Comparison of ENCODE assay signal across 12 cellular contexts in genomic region chr19:38678217-38678890, GRCh38. TPM values are rescaled to one million over a fixed set of nuclear protein-coding genes. Genes with fewer than 3 reads are reported as not detected.
DNase-seq lines count a peak whose midpoint lies in the region; ATAC-seq and TF ChIP-seq lines count a peak whose summit lies in the region.
"Had no signal": no experiment of that assay in that cellular context is flagged by ENCODE, and none has a peak within 500 bp of the region (broad histone marks: within the 10 kb centered on the region; RNA-seq: fewer than 3 reads in every experiment).

No MANE protein-coding gene starts in this region.

- no peaks in the 10 kb centered on the region for H3K27me3 Mint-ChIP-seq in IgD-negative memory B cell
- H3K27me3 Mint-ChIP-seq: activated naive CD8-positive, alpha-beta T cell treated with anti-CD3 and anti-CD28 coated beads, Interleukin-2, amount 50 U/mL, for 24 hours; stimulated activated naive CD8-positive, alpha-beta T cell treated with anti-CD3 and anti-CD28 coated beads, Interleukin-15, Interleukin-2, amounts not matched to agents 100 ng/mL and 50 ng/mL, for 24 hours had no signal

- intact Hi-C loops in colonic mucosa (cut with DNase I), result no loop called here

- H3K27ac Mint-ChIP-seq in IgD-negative memory B cell, result peak overlapping the region; percentile 40 to 67 (median 59)
- H3K27ac Mint-ChIP-seq: activated naive CD8-positive, alpha-beta T cell treated with anti-CD3 and anti-CD28 coated beads, Interleukin-2, amount 50 U/mL, for 24 hours had no signal

- ATAC-seq in thoracic aorta (ENCODE audit: insufficient number of reproducible peaks, low FRiP score, low read depth) (no peak), GM19035 (IDR thresholded peaks at IDR 0.05; ENCODE audit: unreplicated experiment) (no peak)
- ATAC-seq: activated naive CD8-positive, alpha-beta T cell treated with anti-CD3 and anti-CD28 coated beads, Interleukin-2, amount 50 U/mL, for 24 hours; left lung had no signal

- H3K9me3 ChIP-seq in colonic mucosa (no peaks in the 10 kb centered on the region), mucosa of rectum (ENCODE audit: control insufficient read depth in 2 of 2, low read length in 2 of 2) (no peaks in the 10 kb centered on the region), thoracic aorta (no peaks in the 10 kb centered on the region)
- H3K9me3 ChIP-seq: left lung had no signal

- H3K9ac ChIP-seq in colonic mucosa (ENCODE audit: low read depth in 2 of 2, low read length in 2 of 2), result peak overlapping the region in 1 of 2 donors; percentile 66
- no peak overlapping the region for H3K9ac ChIP-seq in mucosa of rectum (ENCODE audit: low read depth in 1 of 2, low read length in 2 of 2)

- H3K36me3 Mint-ChIP-seq in IgD-negative memory B cell, result peaks cover 4% of the 10 kb centered on the region

- H3K27ac ChIP-seq in colonic mucosa (peak overlapping the region; percentile 24), mucosa of rectum (ENCODE audit: low read depth in 2 of 2, low read length in 2 of 2) (peak overlapping the region; percentile 73 to 75), thoracic aorta (peak overlapping the region; percentile 94 to 99)

- H3K4me1 Mint-ChIP-seq in IgD-negative memory B cell, result peaks cover 48 to 62% (median 50%) of the 10 kb centered on the region in 3 donors

- peak overlapping the region in 2 of 4 donors; percentile 60 to 73 for H3K4me3 Mint-ChIP-seq in IgD-negative memory B cell
- H3K4me3 Mint-ChIP-seq: activated naive CD8-positive, alpha-beta T cell treated with anti-CD3 and anti-CD28 coated beads, Interleukin-2, amount 50 U/mL, for 24 hours; stimulated activated naive CD8-positive, alpha-beta T cell treated with anti-CD3 and anti-CD28 coated beads, Interleukin-15, Interleukin-2, amounts not matched to agents 100 ng/mL and 50 ng/mL, for 24 hours had no signal

- no peak for DNase-seq in colonic mucosa
- no peak for DNase-seq in thoracic aorta (ENCODE audit: low spot score)
- no peak for DNase-seq in epidermal melanocyte (ENCODE audit: insufficient read length, low spot score)
- DNase-seq in anterior cingulate cortex (lab: John Stamatoyannopoulos, UW), result no peak
- DNase-seq in AML-193 (lab: John Stamatoyannopoulos, UW), result no peak
- DNase-seq: activated naive CD8-positive, alpha-beta T cell treated with anti-CD3 and anti-CD28 coated beads, Interleukin-2, amount 50 U/mL, for 24 hours; GF-D8; left lung had no signal

- H3K4me1 ChIP-seq in colonic mucosa (peaks cover 21% of the 10 kb centered on the region), mucosa of rectum (ENCODE audit: control insufficient read depth in 2 of 2, insufficient read depth in 2 of 2, low read length in 2 of 2) (peaks cover 62 to 80% of the 10 kb centered on the region in 2 donors), thoracic aorta (ENCODE audit: control insufficient read depth in 1 of 2, low read depth in 2 of 2) (peaks cover 56 to 95% of the 10 kb centered on the region in 2 donors)

- no peak overlapping the region for H3K4me3 ChIP-seq in colonic mucosa
- H3K4me3 ChIP-seq in mucosa of rectum (ENCODE audit: low read length in 2 of 2), result no peak overlapping the region
- no peak overlapping the region for H3K4me3 ChIP-seq in thoracic aorta
- H3K4me3 ChIP-seq: left lung had no signal

- no peaks in the 10 kb centered on the region for H3K9me3 Mint-ChIP-seq in IgD-negative memory B cell
- H3K9me3 Mint-ChIP-seq: stimulated activated naive CD8-positive, alpha-beta T cell treated with anti-CD3 and anti-CD28 coated beads, Interleukin-15, Interleukin-2, amounts not matched to agents 100 ng/mL and 50 ng/mL, for 24 hours had no signal

- no peak for TF ChIP-seq CTCF in colonic mucosa (IDR thresholded peaks at IDR 0.05)
- no peak for TF ChIP-seq CTCF in thoracic aorta (IDR thresholded peaks at IDR 0.05)

- H3K36me3 ChIP-seq in colonic mucosa (no peaks in the 10 kb centered on the region), mucosa of rectum (ENCODE audit: control insufficient read depth in 2 of 2, insufficient read depth in 2 of 2, low read length in 2 of 2) (peaks cover 7 to 17% of the 10 kb centered on the region in 2 donors), thoracic aorta (peaks cover 4% of the 10 kb centered on the region)
- H3K36me3 ChIP-seq: left lung had no signal

- H3K27me3 ChIP-seq in colonic mucosa (no peaks in the 10 kb centered on the region), mucosa of rectum (ENCODE audit: control insufficient read depth in 2 of 2, insufficient read depth in 2 of 2, low read length in 2 of 2) (no peaks in the 10 kb centered on the region), thoracic aorta (replicated peaks; ENCODE audit: insufficient read depth) (no peaks in the 10 kb centered on the region)
- H3K27me3 ChIP-seq: left lung had no signal

RNA-seq across cellular contexts. Expression of gene ACTN4, which starts 30.9 kb away (rescaled TPM):
- polyA plus RNA-seq in IgD-negative memory B cell, result 21.8 TPM
- total RNA-seq in colonic mucosa (1,000 to 10,000 TPM; 1,019 to 1,060 TPM), thoracic aorta (1,000 to 10,000 TPM in 1 of 2 donors, 100 to 1,000 TPM in 1; 668 to 1,387 TPM)

RNA-seq across cellular contexts. Expression of gene EIF3K, which starts 59.4 kb away (rescaled TPM):
- 371 TPM for polyA plus RNA-seq in IgD-negative memory B cell
- total RNA-seq in colonic mucosa (100 to 1,000 TPM; 367 to 445 TPM), thoracic aorta (100 to 1,000 TPM; 237 to 302 TPM)

Comparison
In these comparisons a context has a peak if more than half of its experiments do, and no peak if none do; other contexts are left out.
1. H3K27ac ChIP-seq: peak in every context shown above with its lines; median percentile 96 in thoracic aorta; 74 in mucosa of rectum; 24 in colonic mucosa.